10 cellular contexts compared by ENCODE assay signal in genomic region chr5:42811591-42812392, GRCh38. TPM values are rescaled to one million over a fixed set of nuclear protein-coding genes. Genes with fewer than 3 reads are reported as not detected.
DNase-seq lines count a peak whose midpoint lies in the region; ATAC-seq, FAIRE-seq and TF ChIP-seq lines count a peak whose summit lies in the region.
"Had no signal": no experiment of that assay in that cellular context is flagged by ENCODE, and none has a peak within 500 bp of the region (broad histone marks: within the 10 kb centered on the region; RNA-seq: fewer than 3 reads in every experiment).

Gene SELENOP (minus strand): TSS chr5:42811892. CDS start chr5:42808353, 3,539 bp downstream.

- no peaks in the 10 kb centered on the region for H3K9me2 ChIP-seq in MM.1S (replicated peaks; ENCODE audit: insufficient read depth, low read length)

- no peak for DNase-seq in A673 (ENCODE audit: low spot score)
- peak; percentile 58 for DNase-seq in MM.1S
- DNase-seq in bronchial epithelial cell (ENCODE audit: low read depth) = peak; percentile 39
- peak; percentile 17 for DNase-seq in iris pigment epithelial cell (ENCODE audit: low read depth)
- DNase-seq in stimulated activated effector memory CD8-positive, alpha-beta T cell treated with anti-CD3 and anti-CD28 coated beads, Interleukin-12 subunit alpha, Interleukin-12 subunit beta, amount 100 ng/mL, for 72 hours (ENCODE audit: low spot score in 2 of 2) = no peak
- no peak for DNase-seq in NCI-H1930 (lab: John Stamatoyannopoulos, UW)
- no peak for DNase-seq in GF-D8 (lab: John Stamatoyannopoulos, UW)
- DNase-seq in GM20000 (ENCODE audit: low spot score) = no peak
- DNase-seq: activated B cell treated with CpG ODN at 0.5 μM for 24 hours, DND-41 had no signal

- H3K36me3 Mint-ChIP-seq in stimulated activated effector memory CD8-positive, alpha-beta T cell treated with anti-CD3 and anti-CD28 coated beads, Interleukin-12 subunit alpha, Interleukin-12 subunit beta, amount 100 ng/mL, for 72 hours = no peaks in the 10 kb centered on the region

- H3K79me2 ChIP-seq in MM.1S (ENCODE audit: low read length) = no peaks in the 10 kb centered on the region

- no peaks in the 10 kb centered on the region for H3K4me1 Mint-ChIP-seq in stimulated activated effector memory CD8-positive, alpha-beta T cell treated with anti-CD3 and anti-CD28 coated beads, Interleukin-12 subunit alpha, Interleukin-12 subunit beta, amount 100 ng/mL, for 72 hours
- H3K4me1 Mint-ChIP-seq: activated B cell treated with CpG ODN at 0.5 μM for 24 hours had no signal

- H3K4me3 ChIP-seq in A673 (ENCODE audit: low read depth, low read length, poor library complexity, severe bottlenecking) = no peak within 1 kb of the TSS
- H3K4me3 ChIP-seq in MM.1S (ENCODE audit: low read length) = peak within 1 kb of the TSS; percentile 41
- no peak within 1 kb of the TSS for H3K4me3 ChIP-seq in bronchial epithelial cell (ENCODE audit: low read depth, low read length)

- intact Hi-C loops in A673 (cut with micrococcal nuclease; ENCODE audit: unreplicated experiment) = no loop called here

- H3K27ac ChIP-seq in A673 (ENCODE audit: low read depth, low read length, poor library complexity, severe bottlenecking) (no peak within 1 kb of the TSS), MM.1S (ENCODE audit: low read length) (peak within 1 kb of the TSS; percentile 76)

- TF ChIP-seq CTCF in A673 (conservative IDR thresholded peaks at IDR 0.05; ENCODE audit: low read depth, low read length) (no peak), MM.1S (IDR thresholded peaks at IDR 0.05; ENCODE audit: low read length) (no peak), bronchial epithelial cell (IDR thresholded peaks at IDR 0.05; ENCODE audit: insufficient read depth, low read length, severe bottlenecking) (no peak), GM20000 (IDR thresholded peaks at IDR 0.05; ENCODE audit: extremely low read depth, missing control alignments) (no peak)

- no peaks in the 10 kb centered on the region for H3K9me3 ChIP-seq in A673 (ENCODE audit: low read depth, low read length, poor library complexity, severe bottlenecking)
- no peaks in the 10 kb centered on the region for H3K9me3 ChIP-seq in MM.1S (replicated peaks; ENCODE audit: insufficient read depth, low read length)

- no peaks in the 10 kb centered on the region for H4K20me1 ChIP-seq in MM.1S (ENCODE audit: insufficient read depth, low read length)

- H3K27ac Mint-ChIP-seq in stimulated activated effector memory CD8-positive, alpha-beta T cell treated with anti-CD3 and anti-CD28 coated beads, Interleukin-12 subunit alpha, Interleukin-12 subunit beta, amount 100 ng/mL, for 72 hours = peak within 1 kb of the TSS; percentile 5
- H3K27ac Mint-ChIP-seq: activated B cell treated with CpG ODN at 0.5 μM for 24 hours had no signal

- H3K9ac ChIP-seq in MM.1S (ENCODE audit: low read length) = peak within 1 kb of the TSS; percentile 60

- no peaks in the 10 kb centered on the region for H3K9me3 Mint-ChIP-seq in stimulated activated effector memory CD8-positive, alpha-beta T cell treated with anti-CD3 and anti-CD28 coated beads, Interleukin-12 subunit alpha, Interleukin-12 subunit beta, amount 100 ng/mL, for 72 hours
- H3K9me3 Mint-ChIP-seq: activated B cell treated with CpG ODN at 0.5 μM for 24 hours had no signal

- no peaks in the 10 kb centered on the region for H3F3A ChIP-seq in MM.1S (ENCODE audit: insufficient read depth, low read length)

- H3K36me3 ChIP-seq in A673 (ENCODE audit: insufficient read depth, low read length, poor library complexity, severe bottlenecking) (no peaks in the 10 kb centered on the region), MM.1S (replicated peaks; ENCODE audit: insufficient read depth, low read length) (no peaks in the 10 kb centered on the region), bronchial epithelial cell (ENCODE audit: control insufficient read depth, insufficient read depth, low read length) (no peaks in the 10 kb centered on the region)

- H3K27me3 ChIP-seq in A673 (replicated peaks; ENCODE audit: insufficient read depth, low read depth, low read length, poor library complexity) (no peaks in the 10 kb centered on the region), MM.1S (replicated peaks; ENCODE audit: insufficient read depth, low read length) (no peaks in the 10 kb centered on the region), bronchial epithelial cell (ENCODE audit: control insufficient read depth, insufficient read depth, low read length) (no peaks in the 10 kb centered on the region)

- H3K4me2 ChIP-seq in MM.1S (ENCODE audit: low read depth, low read length) = peak within 1 kb of the TSS; percentile 62

- CTCF ChIA-PET in A673 (lab: Charles Lee) = no interaction called here

- BruUV-seq in A673 (replicated peaks; lab: Mats Ljungman, UMichigan) = TSS peak; percentile 73

- FAIRE-seq in bronchial epithelial cell (lab: Jason Lieb, UNC) = no peak

- no peak within 1 kb of the TSS for H3K4me3 Mint-ChIP-seq in stimulated activated effector memory CD8-positive, alpha-beta T cell treated with anti-CD3 and anti-CD28 coated beads, Interleukin-12 subunit alpha, Interleukin-12 subunit beta, amount 100 ng/mL, for 72 hours
- H3K4me3 Mint-ChIP-seq: activated B cell treated with CpG ODN at 0.5 μM for 24 hours had no signal

- POLR2A ChIA-PET in A673 (lab: Charles Lee; ENCODE audit: low non-redundant PET) = no interaction called here

- peak within 1 kb of the TSS; percentile 45 for H2AFZ ChIP-seq in MM.1S (ENCODE audit: low read length)

- H3K4me1 ChIP-seq in A673 (ENCODE audit: insufficient read depth, low read length, poor library complexity, severe bottlenecking) (no peaks in the 10 kb centered on the region), MM.1S (ENCODE audit: low read length) (no peaks in the 10 kb centered on the region)

- ATAC-seq in stimulated activated effector memory CD8-positive, alpha-beta T cell treated with anti-CD3 and anti-CD28 coated beads, Interleukin-12 subunit alpha, Interleukin-12 subunit beta, amount 100 ng/mL, for 72 hours = no peak

RNA-seq across cellular contexts. Expression of gene SELENOP, which starts in this region (rescaled TPM):
- total RNA-seq in A673 (2021) (1.9 and 3.1 TPM in 2 replicates), bronchial epithelial cell (5.8 and 17.3 TPM in 2 replicates)
- total RNA-seq: activated B cell treated with CpG ODN at 0.5 μM for 24 hours had no signal

Comparison
In these comparisons a context has a peak if more than half of its experiments do, and no peak if none do; other contexts are left out.
1. DNase-seq: peak in MM.1S (single experiment), bronchial epithelial cell (single experiment) and iris pigment epithelial cell (single experiment); none in A673 (single experiment), stimulated activated effector memory CD8-positive, alpha-beta T cell treated with anti-CD3 and anti-CD28 coated beads, Interleukin-12 subunit alpha, Interleukin-12 subunit beta, amount 100 ng/mL, for 72 hours (0 of 2), NCI-H1930 (0 of 2), GF-D8 (single experiment) and GM20000 (single experiment).